ENCODE assay signal across 8 cellular contexts in the genomic region with DNA sequence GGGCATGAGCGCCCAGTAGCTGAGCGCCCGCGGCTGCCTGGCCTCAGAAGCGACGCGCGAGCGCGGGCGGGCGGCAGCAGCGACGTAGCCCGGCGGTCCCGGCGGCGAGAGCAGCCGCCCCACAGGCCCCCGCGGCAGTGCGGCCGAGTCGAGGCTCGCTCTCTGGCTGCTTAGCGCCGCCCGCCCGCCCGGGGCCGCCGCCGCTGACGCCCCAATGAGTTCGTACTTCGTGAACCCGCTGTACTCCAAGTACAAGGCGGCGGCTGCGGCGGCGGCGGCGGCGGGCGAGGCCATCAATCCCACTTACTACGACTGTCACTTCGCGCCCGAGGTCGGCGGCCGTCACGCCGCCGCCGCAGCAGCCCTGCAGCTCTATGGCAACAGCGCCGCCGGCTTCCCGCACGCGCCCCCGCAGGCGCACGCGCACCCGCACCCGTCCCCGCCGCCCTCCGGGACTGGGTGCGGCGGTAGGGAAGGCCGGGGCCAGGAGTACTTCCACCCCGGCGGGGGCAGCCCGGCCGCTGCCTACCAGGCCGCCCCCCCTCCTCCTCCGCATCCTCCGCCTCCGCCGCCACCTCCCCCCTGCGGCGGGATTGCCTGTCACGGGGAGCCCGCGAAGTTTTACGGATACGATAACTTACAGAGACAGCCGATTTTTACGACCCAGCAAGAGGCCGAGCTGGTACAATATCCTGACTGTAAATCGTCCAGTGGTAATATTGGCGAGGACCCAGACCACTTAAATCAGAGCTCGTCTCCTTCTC. TPM values are rescaled to one million over a fixed set of nuclear protein-coding genes. Genes with fewer than 3 reads are reported as not detected.
DNase-seq lines count a peak whose midpoint lies in the region; ATAC-seq and TF ChIP-seq lines count a peak whose summit lies in the region.

No MANE protein-coding gene starts in this region.

- under 1% methylated on average over 90 of the region's 98 CpGs for WGBS in mesenchymal stem cell

- H3K4ac ChIP-seq in mesenchymal stem cell (ENCODE audit: low read depth in 1 of 2, low read length in 2 of 2), result no peak overlapping the region

- H3K4me3 ChIP-seq in Jurkat, Clone E6-1 (ENCODE audit: low read length), result peak overlapping the region; percentile 22; the same call in 1 of the 2 replicates
- peak overlapping the region; percentile 61 to 88 for H3K4me3 ChIP-seq in ascending aorta
- H3K4me3 ChIP-seq in mesenchymal stem cell (ENCODE audit: insufficient read depth in 1 of 2, low read depth in 1 of 2, low read length in 2 of 2), result peak overlapping the region; percentile 67 to 82

- H3K18ac ChIP-seq in mesenchymal stem cell (ENCODE audit: low read depth in 1 of 2, low read length in 2 of 2), result no peak overlapping the region

- H2AFZ ChIP-seq in mesenchymal stem cell (ENCODE audit: low read depth, low read length), result no peak overlapping the region

- peak overlapping the region; percentile 96 for H3K9ac ChIP-seq in mesenchymal stem cell (ENCODE audit: low read length)

- no peak overlapping the region for H2BK12ac ChIP-seq in mesenchymal stem cell (ENCODE audit: low read length in 2 of 2)

- H3K79me1 ChIP-seq in mesenchymal stem cell (replicated peaks; ENCODE audit: low read length, poor library complexity, severe bottlenecking), result peaks cover 2% of the 10 kb centered on the region

- no peak overlapping the region for H4K8ac ChIP-seq in mesenchymal stem cell (ENCODE audit: low read length)

- H3K4me1 ChIP-seq in ascending aorta (peaks cover 0 to 8% of the 10 kb centered on the region in 2 donors), mesenchymal stem cell (ENCODE audit: control insufficient read depth, insufficient read depth, low read depth, low read length) (peaks cover 20% of the 10 kb centered on the region)

- H3K23ac ChIP-seq in mesenchymal stem cell (ENCODE audit: low read length in 2 of 2), result no peak overlapping the region

- no peak overlapping the region for H2BK120ac ChIP-seq in mesenchymal stem cell (ENCODE audit: low read depth, low read length)

- no peak for TF ChIP-seq CTCF in ascending aorta (IDR thresholded peaks at IDR 0.05)

- peak overlapping the region; percentile 7 for H2BK15ac ChIP-seq in mesenchymal stem cell (ENCODE audit: low read depth, poor library complexity, severe bottlenecking)

- H3K27me3 ChIP-seq in ascending aorta (no peaks in the 10 kb centered on the region), mesenchymal stem cell (ENCODE audit: control insufficient read depth in 1 of 2, insufficient read depth in 1 of 2, low read length in 2 of 2) (peaks cover 0 to 71% of the 10 kb centered on the region in 2 experiments)

- H3K9me3 ChIP-seq in ascending aorta, result no peaks in the 10 kb centered on the region
- no peaks in the 10 kb centered on the region for H3K9me3 ChIP-seq in mesenchymal stem cell (ENCODE audit: control insufficient read depth, low read length)

- H3K27ac ChIP-seq in ascending aorta (peak overlapping the region; percentile 89 to 96), mesenchymal stem cell (ENCODE audit: low read length, poor library complexity, severe bottlenecking) (no peak overlapping the region)

- intact Hi-C loops in ascending aorta (cut with DNase I), result no loop called here

- DNase-seq in CD1c-positive myeloid dendritic cell (ENCODE audit: extremely low spot score) (peak; percentile 26), ascending aorta (ENCODE audit: low spot score in 2 of 2) (no peak), mesenchymal stem cell (peak; percentile 34), ureter (ENCODE audit: low spot score) (peak; percentile 71), foreskin melanocyte (no peak), DMS114 treated with DMSO at 0.1 percent for 48 hours (lab: John Stamatoyannopoulos, UW; ENCODE audit: unreplicated experiment) (no peak)
- DNase-seq in Jurkat, Clone E6-1 (ENCODE audit: low read depth, low spot score), result no peak

- H3K14ac ChIP-seq in mesenchymal stem cell (ENCODE audit: low read length in 2 of 2), result no peak overlapping the region

- H2BK5ac ChIP-seq in mesenchymal stem cell (ENCODE audit: low read depth, low read length, poor library complexity, severe bottlenecking), result peak overlapping the region; percentile 19

- no peak for ATAC-seq in HG02610 (IDR thresholded peaks at IDR 0.05; ENCODE audit: unreplicated experiment)

- H3K36me3 ChIP-seq in ascending aorta, result no peaks in the 10 kb centered on the region
- no peaks in the 10 kb centered on the region for H3K36me3 ChIP-seq in mesenchymal stem cell (ENCODE audit: control insufficient read depth in 1 of 2, insufficient read depth in 2 of 2, low read depth in 1 of 2, low read length in 2 of 2)

- H3K4me2 ChIP-seq in mesenchymal stem cell (ENCODE audit: low read length, poor library complexity, severe bottlenecking), result peak overlapping the region; percentile 91

- no peak overlapping the region for H2AK5ac ChIP-seq in mesenchymal stem cell (ENCODE audit: low read length, severe bottlenecking)

- H4K91ac ChIP-seq in mesenchymal stem cell (ENCODE audit: low read length), result no peak overlapping the region

RNA-seq across cellular contexts. Expression of a gene that starts 0.8 kb away (rescaled TPM):
- polyA plus RNA-seq in Jurkat, Clone E6-1 (2012; ENCODE audit: insufficient read depth, insufficient read length), result 4.9 TPM
- total RNA-seq in ascending aorta (19.8 TPM), ureter (41.7 TPM)
- 0.11 TPM for polyA plus RNA-seq in mesenchymal stem cell (2013, experiment 1 of 2)
- 0.19 TPM for polyA plus RNA-seq in mesenchymal stem cell (2013, experiment 2 of 2)

RNA-seq across cellular contexts. Expression of a gene that starts 7.8 kb away (rescaled TPM):
- polyA plus RNA-seq in Jurkat, Clone E6-1 (2012; ENCODE audit: insufficient read depth, insufficient read length), result not detected
- total RNA-seq in ascending aorta, result not detected
- polyA plus RNA-seq in mesenchymal stem cell (2013, experiment 1 of 2), result not detected
- not detected for polyA plus RNA-seq in mesenchymal stem cell (2013, experiment 2 of 2)
- 19.8 TPM for total RNA-seq in ureter

RNA-seq across cellular contexts. Expression of a gene that starts 13.8 kb away (rescaled TPM):
- not detected for polyA plus RNA-seq in Jurkat, Clone E6-1 (2012; ENCODE audit: insufficient read depth, insufficient read length)
- total RNA-seq in ascending aorta (not detected), ureter (4.4 TPM)
- polyA plus RNA-seq in mesenchymal stem cell (2013, experiment 1 of 2), result not detected
- not detected for polyA plus RNA-seq in mesenchymal stem cell (2013, experiment 2 of 2)

RNA-seq across cellular contexts. Expression of a gene that starts 21.0 kb away (rescaled TPM):
- not detected for polyA plus RNA-seq in Jurkat, Clone E6-1 (2012; ENCODE audit: insufficient read depth, insufficient read length)
- total RNA-seq in ascending aorta (13.6 TPM), ureter (22.4 TPM)
- polyA plus RNA-seq in mesenchymal stem cell (2013, experiment 1 of 2), result 0.07 TPM
- polyA plus RNA-seq in mesenchymal stem cell (2013, experiment 2 of 2), result not detected

RNA-seq across cellular contexts. Expression of a gene that starts 23.3 kb away (rescaled TPM):
- polyA plus RNA-seq in Jurkat, Clone E6-1 (2012; ENCODE audit: insufficient read depth, insufficient read length), result not detected
- total RNA-seq in ascending aorta, result not detected
- polyA plus RNA-seq in mesenchymal stem cell (2013, experiment 1 of 2), result not detected
- not detected for polyA plus RNA-seq in mesenchymal stem cell (2013, experiment 2 of 2)
- total RNA-seq in ureter, result 1.2 TPM

Comparison
In these comparisons a context has a peak if more than half of its experiments do, and no peak if none do; other contexts are left out.
1. DNase-seq: peak in CD1c-positive myeloid dendritic cell (single experiment), mesenchymal stem cell (single experiment) and ureter (single experiment); none in Jurkat, Clone E6-1 (single experiment), ascending aorta (0 of 2), foreskin melanocyte (single experiment) and DMS114 treated with DMSO at 0.1 percent for 48 hours (single experiment).
2. H3K4me3 ChIP-seq: peak in every context shown above with its lines; median percentile 74 in ascending aorta; 74 in mesenchymal stem cell; 22 in Jurkat, Clone E6-1.
3. RNA of a gene that starts 7.8 kb away (total RNA-seq): 19.8 TPM in ureter (single experiment); not detected in ascending aorta (single experiment); every median in the first group is over 10 times any median in the second.